ENCODE assay signal across 8 cellular contexts in the genomic region with DNA sequence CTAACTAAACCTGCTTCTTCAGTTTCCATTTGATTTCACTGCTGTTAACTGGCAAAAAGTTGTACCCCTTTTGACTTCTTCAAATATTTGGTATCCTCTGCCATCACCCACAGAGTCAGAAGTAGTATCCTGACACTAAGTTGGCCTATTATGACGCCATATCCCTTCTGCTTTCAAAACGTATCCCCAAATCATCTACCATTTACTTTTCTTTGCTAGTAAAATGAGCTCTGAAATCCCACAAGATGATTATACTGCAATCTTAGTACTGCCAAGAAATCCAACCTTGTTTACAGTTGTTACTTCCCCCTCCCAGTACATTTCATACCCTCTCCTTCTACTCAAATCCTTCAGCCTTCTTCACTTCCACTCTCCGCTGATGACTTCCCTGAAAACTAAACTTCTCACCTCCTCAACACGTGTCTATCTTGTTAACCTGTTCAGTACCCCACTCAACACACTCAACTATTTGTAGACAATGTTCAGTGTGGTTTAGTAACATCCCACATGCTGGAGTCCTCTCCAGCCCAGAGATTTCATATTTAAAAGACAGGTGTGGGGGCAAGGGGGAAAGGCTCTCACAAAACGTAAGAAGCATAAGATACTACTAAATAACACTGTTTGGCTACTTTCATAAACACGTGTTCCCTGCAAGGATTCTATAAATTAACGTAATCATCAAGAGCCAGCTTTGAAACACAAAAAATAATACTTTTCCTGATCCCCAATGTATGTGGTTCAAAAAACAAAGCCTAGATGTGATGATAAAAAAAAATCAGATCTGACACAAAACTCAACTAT. TPM values are rescaled to one million over a fixed set of nuclear protein-coding genes. Genes with fewer than 3 reads are reported as not detected.
A peak's percentile ranks its signal among the peaks of the same experiment; 100 is the strongest.
DNase-seq lines count a peak whose midpoint lies in the region; ATAC-seq and TF ChIP-seq lines count a peak whose summit lies in the region.

No MANE protein-coding gene starts in this region.

- H3K9me3 ChIP-seq in AG04450 (ENCODE audit: control insufficient read depth, insufficient read depth, low read length) (no peaks in the 10 kb centered on the region), right lobe of liver (no peaks in the 10 kb centered on the region), transverse colon (no peaks in the 10 kb centered on the region)

- H3K27me3 ChIP-seq in AG04450 (ENCODE audit: control insufficient read depth, insufficient read depth, low read length) (no peaks in the 10 kb centered on the region), right lobe of liver (no peaks in the 10 kb centered on the region), transverse colon (no peaks in the 10 kb centered on the region)

- H3K4me3 ChIP-seq in AG04450 (ENCODE audit: low read depth, low read length) (peak overlapping the region; percentile 85), right lobe of liver (peak overlapping the region; percentile 72 to 88 (median 83)), transverse colon (peak overlapping the region; percentile 69 to 90 (median 80))

- in situ Hi-C loops in transverse colon (cut with MboI; ENCODE audit: low pct_ligation_motif_present in 1 of 4, low pct_unique_long_range_greater_than_20kb in 1 of 4, low sequenced_read_pairs in 3 of 4): loop anchor here in 3 of 4 donors (25.0 kb wide), 1 partner anchor 372 kb away; no protein-coding TSS in a partner anchor

- 16% methylated on average over 7 of the region's 7 CpGs for WGBS in right lobe of liver (ENCODE audit: insufficient coverage, low coverage, low lambda C conversion rate, missing lambda C conversion rate)
- WGBS in transverse colon (ENCODE audit: low coverage in 1 of 2), 2 donors: 5 to 7% methylated on average over 7 of the region's 7 CpGs

- peaks cover 51% of the 10 kb centered on the region for H3K4me1 Mint-ChIP-seq in HFFc6 (ENCODE audit: low read depth)

- H3K4me3 Mint-ChIP-seq in HFFc6: peak overlapping the region; percentile 87

- no peak for TF ChIP-seq EP300 in transverse colon (IDR thresholded peaks at IDR 0.05; ENCODE audit: low read depth)

- no peaks in the 10 kb centered on the region for H3K9me3 Mint-ChIP-seq in HFFc6

- H3K36me3 ChIP-seq in right lobe of liver (peaks cover 0 to 15% (median 3%) of the 10 kb centered on the region in 4 donors), transverse colon (peaks cover 0 to 13% (median 0%) of the 10 kb centered on the region in 4 donors)

- H3K27ac ChIP-seq in AG04450 (ENCODE audit: low read depth, low read length) (no peak overlapping the region), right lobe of liver (peak overlapping the region in 2 of 3 donors; percentile 76 to 77), transverse colon (peak overlapping the region; percentile 86 to 95 (median 92)), caudate nucleus (ENCODE audit: low read depth, low read length) (no peak overlapping the region)

- H3K36me3 Mint-ChIP-seq in HFFc6 (ENCODE audit: low read depth): no peaks in the 10 kb centered on the region

- TF ChIP-seq POLR2A in right lobe of liver (IDR thresholded peaks at IDR 0.05): no peak
- no peak for TF ChIP-seq POLR2A in transverse colon (IDR thresholded peaks at IDR 0.05)

- peak overlapping the region; percentile 93 for H3K27ac Mint-ChIP-seq in HFFc6

- DNase-seq in AG04450 (ENCODE audit: low read depth, low spot score) (no peak), HFFc6 (no peak), amniotic epithelial cell (ENCODE audit: low read depth) (peak; percentile 22), right lobe of liver (no peak), transverse colon (no peak), caudate nucleus (lab: John Stamatoyannopoulos, UW) (no peak)
- DNase-seq in NK-92 treated with Interleukin-12 subunit alpha and Interleukin-12 subunit beta, amount 100 ng/mL, for 24 hours (lab: John Stamatoyannopoulos, UW): no peak

- peaks cover 0 to 23% (median 0%) of the 10 kb centered on the region in 4 donors for H3K4me1 ChIP-seq in right lobe of liver
- H3K4me1 ChIP-seq in transverse colon: peaks cover 7 to 24% (median 20%) of the 10 kb centered on the region in 4 donors

- no peak for TF ChIP-seq CTCF in AG04450 (IDR thresholded peaks at IDR 0.05; ENCODE audit: low read depth, low read length)
- no peak for TF ChIP-seq CTCF in HFFc6 (IDR thresholded peaks at IDR 0.05)
- TF ChIP-seq CTCF in right lobe of liver (IDR thresholded peaks at IDR 0.05): no peak
- no peak for TF ChIP-seq CTCF in transverse colon (IDR thresholded peaks at IDR 0.05)

- H3K27me3 Mint-ChIP-seq in HFFc6 (ENCODE audit: insufficient read depth): peaks cover 2% of the 10 kb centered on the region; the same call in 1 of the 2 replicates

- intact Hi-C loops in right lobe of liver (cut with DNase I): no loop called here
- intact Hi-C loops in transverse colon (cut with DNase I; ENCODE audit: low total_unique reads): no loop called here

- ATAC-seq in right lobe of liver (no peak), GM21360 (IDR thresholded peaks at IDR 0.05; ENCODE audit: unreplicated experiment) (no peak)

- POLR2A ChIA-PET in AG04450 (lab: Yijun Ruan, JAX): interaction anchor here (1.2 kb wide), 1 partner anchor 8 kb away, joined by 9 read pairs; no protein-coding TSS in a partner anchor

- CTCF ChIA-PET in AG04450 (lab: Charles Lee): interaction anchor here (1.4 to 1.6 kb wide), 2 partner anchors 20 to 27 kb away, joined by 3 read pairs; no protein-coding TSS in a partner anchor

RNA-seq across cellular contexts. Expression of gene NAF1, which starts 1.3 kb away (rescaled TPM):
- 8.0 and 10.7 TPM in 2 replicates for polyA plus RNA-seq in AG04450 (2011; rRNA removed)
- 6.2 and 7.7 TPM in 2 replicates for polyA minus RNA-seq in AG04450 (2011; rRNA and poly(A)+ RNA removed)
- total RNA-seq in HFFc6 (2021; fragmentation: NEBNext Ultra II Directional; extraction: Animal tissue kit (Norgen Biotek cat#: 25700)): 10 to 100 TPM; 15.3 to 18.3 (median 16.5) TPM
- total RNA-seq in right lobe of liver (1 to 10 TPM; 5.3 to 8.5 (median 8.1) TPM), transverse colon (10 to 100 TPM; 19.1 to 25.1 (median 22.2) TPM)

Comparison
In these comparisons a context has a peak if more than half of its experiments do, and no peak if none do; other contexts are left out.
1. H3K27ac ChIP-seq: peak in right lobe of liver (2 of 3) and transverse colon (4 of 4); none in AG04450 (single experiment) and caudate nucleus (single experiment).
2. Peak in every context shown above with its lines, with median percentiles within 50 percentile points of each other: H3K4me3 ChIP-seq.